14 cellular contexts compared by ENCODE assay signal in genomic region chr6:28695671-28696537, GRCh38.
DNase-seq lines count a peak whose midpoint lies in the region; ATAC-seq and TF ChIP-seq lines count a peak whose summit lies in the region.
"Had no signal": no experiment of that assay in that cellular context is flagged by ENCODE, and none has a peak within 500 bp of the region (broad histone marks: within the 10 kb centered on the region; RNA-seq: fewer than 3 reads in every experiment).

No MANE protein-coding gene starts in this region.

- H3K27me3 ChIP-seq in Panc1 (ENCODE audit: control insufficient read depth, insufficient read depth, low read length), result no peaks in the 10 kb centered on the region; the same call in 1 of the 2 replicates
- H3K27me3 ChIP-seq in uterus, result peaks cover 0 to 19% of the 10 kb centered on the region in 2 donors

- no peaks in the 10 kb centered on the region for H3K36me3 Mint-ChIP-seq in activated T-cell treated with anti-CD3 and anti-CD28 coated beads, Interleukin-2, amount 50 U/mL, for 24 hours (ENCODE audit: low read depth)
- peaks cover 3% of the 10 kb centered on the region for H3K36me3 Mint-ChIP-seq in activated CD4-positive, alpha-beta memory T cell treated with anti-CD3 and anti-CD28 coated beads for 36 hours
- H3K36me3 Mint-ChIP-seq: mesothelial cell of epicardium had no signal

- H3K27ac ChIP-seq in Panc1 (ENCODE audit: low read length) (peak overlapping the region; percentile 64), uterus (no peak overlapping the region)
- H3K27ac ChIP-seq: parathyroid adenoma, upper lobe of right lung had no signal

- DNase-seq in activated T-cell treated with anti-CD3 and anti-CD28 coated beads, Interleukin-2, amount 50 U/mL, for 24 hours, result no peak
- no peak for DNase-seq in activated T-cell treated with anti-CD3 and anti-CD28 coated beads, Interleukin-2, amount 50 U/mL, for 48 hours
- DNase-seq in Panc1 (ENCODE audit: low read depth, low spot score) (no peak), epithelial cell of esophagus (ENCODE audit: low read depth) (peak; percentile 41), retina (peak; percentile 41), uterus (no peak)
- DNase-seq in activated CD4-positive, alpha-beta memory T cell treated with anti-CD3 and anti-CD28 coated beads for 36 hours, result no peak
- no peak for DNase-seq in activated CD4-positive, alpha-beta T cell treated with anti-CD3 and anti-CD28 coated beads, Interleukin-2, amount 50 U/mL, for 4 hours
- DNase-seq: Calu3; NK-92 treated with Interleukin-12 subunit alpha and Interleukin-12 subunit beta, amount 100 ng/mL, for 24 hours; stimulated activated CD4-positive, alpha-beta T cell treated with anti-CD3 and anti-CD28 coated beads, Interleukin-1b, Interleukin-23, amount 100 ng/mL, for 48 hours; upper lobe of right lung had no signal

- no TSS peak for BruUV-seq in Panc1 (replicated peaks; lab: Mats Ljungman, UMichigan)

- H3K27me3 Mint-ChIP-seq in activated T-cell treated with anti-CD3 and anti-CD28 coated beads, Interleukin-2, amount 50 U/mL, for 24 hours, result peaks cover 94% of the 10 kb centered on the region
- H3K27me3 Mint-ChIP-seq in activated CD4-positive, alpha-beta memory T cell treated with anti-CD3 and anti-CD28 coated beads for 36 hours, result peaks cover 73% of the 10 kb centered on the region

- H3K9me3 ChIP-seq in Panc1 (ENCODE audit: control insufficient read depth, insufficient read depth, low read depth, low read length), result no peaks in the 10 kb centered on the region
- no peaks in the 10 kb centered on the region for H3K9me3 ChIP-seq in uterus
- H3K9me3 ChIP-seq: upper lobe of right lung had no signal

- H3K4me3 ChIP-seq in Panc1 (ENCODE audit: low read depth in 2 of 2, low read length in 2 of 2) (peak overlapping the region; percentile 67 to 92), epithelial cell of esophagus (ENCODE audit: low read length) (peak overlapping the region; percentile 1), uterus (no peak overlapping the region)
- H3K4me3 ChIP-seq: upper lobe of right lung had no signal

- H3K36me3 ChIP-seq in Panc1 (ENCODE audit: control insufficient read depth, insufficient read depth, low read length), result no peaks in the 10 kb centered on the region
- H3K36me3 ChIP-seq in uterus, result no peaks in the 10 kb centered on the region
- H3K36me3 ChIP-seq: upper lobe of right lung had no signal

- H3K4me1 ChIP-seq in Panc1 (ENCODE audit: control insufficient read depth, insufficient read depth, low read length) (peaks cover 21% of the 10 kb centered on the region), uterus (no peaks in the 10 kb centered on the region)
- H3K4me1 ChIP-seq: parathyroid adenoma, upper lobe of right lung had no signal

- peak overlapping the region; percentile 59 for H3K27ac Mint-ChIP-seq in activated T-cell treated with anti-CD3 and anti-CD28 coated beads, Interleukin-2, amount 50 U/mL, for 24 hours
- H3K27ac Mint-ChIP-seq in activated CD4-positive, alpha-beta memory T cell treated with anti-CD3 and anti-CD28 coated beads for 36 hours, result no peak overlapping the region
- H3K27ac Mint-ChIP-seq: mesothelial cell of epicardium had no signal

- ATAC-seq in Panc1, result peak; percentile 89
- ATAC-seq: upper lobe of right lung had no signal

- in situ Hi-C loops in Panc1 (cut with HindIII; ENCODE audit: low pct_unique_long_range_greater_than_20kb, low sequenced_read_pairs), result loop anchor here (5.0 kb wide), 1 partner anchor 36 kb away; no protein-coding TSS in a partner anchor

- peak overlapping the region; percentile 30 for H3K4me3 Mint-ChIP-seq in activated T-cell treated with anti-CD3 and anti-CD28 coated beads, Interleukin-2, amount 50 U/mL, for 24 hours
- H3K4me3 Mint-ChIP-seq in activated CD4-positive, alpha-beta memory T cell treated with anti-CD3 and anti-CD28 coated beads for 36 hours, result no peak overlapping the region
- H3K4me3 Mint-ChIP-seq: mesothelial cell of epicardium had no signal

- intact Hi-C loops in Panc1 (cut with micrococcal nuclease; ENCODE audit: unreplicated experiment), result loop anchor here (10.0 kb wide), 1 partner anchor 49 kb away; no protein-coding TSS in a partner anchor
- intact Hi-C loops in activated CD4-positive, alpha-beta memory T cell treated with anti-CD3 and anti-CD28 coated beads for 36 hours (cut with micrococcal nuclease), result no loop called here
- intact Hi-C loops in uterus (cut with DNase I; ENCODE audit: low total_unique reads), result no loop called here

- TF ChIP-seq POLR2A in uterus (IDR thresholded peaks at IDR 0.05), result no peak

- no peak for TF ChIP-seq CTCF in Panc1 (IDR thresholded peaks at IDR 0.05)
- TF ChIP-seq CTCF in epithelial cell of esophagus (IDR thresholded peaks at IDR 0.05; ENCODE audit: insufficient read depth, low read depth, low read length, missing control alignments), result no peak
- no peak for TF ChIP-seq CTCF in uterus (IDR thresholded peaks at IDR 0.05)

- no peaks in the 10 kb centered on the region for H3K9me3 Mint-ChIP-seq in activated T-cell treated with anti-CD3 and anti-CD28 coated beads, Interleukin-2, amount 50 U/mL, for 24 hours
- H3K9me3 Mint-ChIP-seq in activated CD4-positive, alpha-beta memory T cell treated with anti-CD3 and anti-CD28 coated beads for 36 hours, result no peaks in the 10 kb centered on the region
- H3K9me3 Mint-ChIP-seq: mesothelial cell of epicardium had no signal

- CTCF ChIA-PET in Panc1 (lab: Charles Lee), result no interaction called here
- CTCF ChIA-PET in activated CD4-positive, alpha-beta memory T cell treated with anti-CD3 and anti-CD28 coated beads for 36 hours (lab: Charles Lee), result no interaction called here

- POLR2A ChIA-PET in Panc1 (lab: Charles Lee), result interaction anchor here (0.6 kb wide), 2 partner anchors 47 to 297 kb away, joined by 4 to 5 read pairs; no protein-coding TSS in a partner anchor
- POLR2A ChIA-PET in activated CD4-positive, alpha-beta memory T cell treated with anti-CD3 and anti-CD28 coated beads for 36 hours (lab: Charles Lee), result no interaction called here

- peaks cover 15% of the 10 kb centered on the region for H3K4me1 Mint-ChIP-seq in activated T-cell treated with anti-CD3 and anti-CD28 coated beads, Interleukin-2, amount 50 U/mL, for 24 hours (ENCODE audit: low read depth)
- H3K4me1 Mint-ChIP-seq in activated CD4-positive, alpha-beta memory T cell treated with anti-CD3 and anti-CD28 coated beads for 36 hours (ENCODE audit: low read depth), result peaks cover 17% of the 10 kb centered on the region

Comparison
In these comparisons a context has a peak if more than half of its experiments do, and no peak if none do; other contexts are left out.
1. DNase-seq: peak in epithelial cell of esophagus (single experiment) and retina (single experiment); none in activated T-cell treated with anti-CD3 and anti-CD28 coated beads, Interleukin-2, amount 50 U/mL, for 24 hours (single experiment), activated T-cell treated with anti-CD3 and anti-CD28 coated beads, Interleukin-2, amount 50 U/mL, for 48 hours (0 of 2), Panc1 (single experiment), activated CD4-positive, alpha-beta memory T cell treated with anti-CD3 and anti-CD28 coated beads for 36 hours (single experiment), activated CD4-positive, alpha-beta T cell treated with anti-CD3 and anti-CD28 coated beads, Interleukin-2, amount 50 U/mL, for 4 hours (0 of 2) and uterus (0 of 2).
2. H3K4me3 ChIP-seq: peak in Panc1 (2 of 2) and epithelial cell of esophagus (single experiment); none in uterus (0 of 2).